In genomic region chr18:34223893-34224422, GRCh38 we compare ENCODE assay signal across 11 cellular contexts. TPM values are rescaled to one million over a fixed set of nuclear protein-coding genes. Genes with fewer than 3 reads are reported as not detected.
A peak's percentile ranks its signal among the peaks of the same experiment; 100 is the strongest.
DNase-seq lines count a peak whose midpoint lies in the region; FAIRE-seq and TF ChIP-seq lines count a peak whose summit lies in the region.
"Had no signal": no experiment of that assay in that cellular context is flagged by ENCODE, and none has a peak within 500 bp of the region (broad histone marks: within the 10 kb centered on the region; RNA-seq: fewer than 3 reads in every experiment).

No MANE protein-coding gene starts in this region.

- no peak for TF ChIP-seq CTCF in astrocyte of the cerebellum (IDR thresholded peaks at IDR 0.05; ENCODE audit: low read depth, low read length, missing control alignments)
- no peak for TF ChIP-seq CTCF in keratinocyte (optimal IDR thresholded peaks at IDR 0.05 in 1 of 3, IDR thresholded peaks at IDR 0.05 in 1 of 3, conservative IDR thresholded peaks at IDR 0.05 in 1 of 3; ENCODE audit: extremely low read depth in 1 of 3, insufficient read depth in 2 of 3, low read length in 3 of 3)
- no peak for TF ChIP-seq CTCF in suprapubic skin (IDR thresholded peaks at IDR 0.05)

- TF ChIP-seq EP300 in suprapubic skin (IDR thresholded peaks at IDR 0.05) = no peak

- FAIRE-seq in keratinocyte (lab: Jason Lieb, UNC) = no peak
- FAIRE-seq: K562 had no signal

- H4K20me1 ChIP-seq in keratinocyte (ENCODE audit: control insufficient read depth, extremely low read depth, insufficient read depth, low read length) = no peaks in the 10 kb centered on the region

- peak overlapping the region; percentile 56 for H3K4me3 ChIP-seq in astrocyte of the cerebellum (ENCODE audit: low read depth, low read length)
- peak overlapping the region in 1 of 3 experiments; percentile 27 for H3K4me3 ChIP-seq in keratinocyte (ENCODE audit: control insufficient read depth in 2 of 3, extremely low read depth in 1 of 3, insufficient read depth in 2 of 3, low read depth in 1 of 3, low read length in 3 of 3)
- peak overlapping the region; percentile 40 for H3K4me3 ChIP-seq in suprapubic skin
- H3K4me3 ChIP-seq: K562 had no signal

- H3K4me2 ChIP-seq in keratinocyte (ENCODE audit: control insufficient read depth, extremely low read depth, insufficient read depth, low read depth, low read length) = peak overlapping the region; percentile 48

- H3K9me3 ChIP-seq in keratinocyte (ENCODE audit: control insufficient read depth, low read depth, low read length) (no peaks in the 10 kb centered on the region), suprapubic skin (no peaks in the 10 kb centered on the region)
- H3K9me3 ChIP-seq: left lung had no signal

- TF ChIP-seq POLR2A in suprapubic skin (IDR thresholded peaks at IDR 0.05) = no peak

- H3K27ac ChIP-seq in keratinocyte (ENCODE audit: control insufficient read depth, insufficient read depth, low read length) (no peak overlapping the region), suprapubic skin (no peak overlapping the region)
- H3K27ac ChIP-seq: left lung had no signal

- in situ Hi-C loops in astrocyte of the cerebellum (cut with HindIII; ENCODE audit: low sequenced_read_pairs) = no loop called here

- H3K27me3 ChIP-seq in keratinocyte (ENCODE audit: control insufficient read depth, extremely low read depth, insufficient read depth, low read length) (peaks cover 37% of the 10 kb centered on the region), suprapubic skin (peaks cover 65% of the 10 kb centered on the region)

- H3K9ac ChIP-seq in keratinocyte (ENCODE audit: control insufficient read depth, extremely low read depth, insufficient read depth, low read length) = no peak overlapping the region

- peaks cover 3% of the 10 kb centered on the region for H3K4me1 ChIP-seq in keratinocyte (ENCODE audit: control insufficient read depth, extremely low read depth, insufficient read depth, low read length)
- H3K4me1 ChIP-seq in suprapubic skin = peaks cover 33% of the 10 kb centered on the region

- WGBS in suprapubic skin = 4% methylated on average over 11 of the region's 11 CpGs

- dilution Hi-C loops in keratinocyte (cut with MboI; ENCODE audit: extremely low pct_ligation_motif_present, low sequenced_read_pairs) = no loop called here

- no peaks in the 10 kb centered on the region for H3K9me1 ChIP-seq in keratinocyte (ENCODE audit: control insufficient read depth, extremely low read depth, insufficient read depth, low read length)

- H3K36me3 ChIP-seq in keratinocyte (ENCODE audit: control insufficient read depth in 2 of 2, extremely low read depth in 1 of 2, insufficient read depth in 2 of 2, low read length in 2 of 2) (no peaks in the 10 kb centered on the region), suprapubic skin (no peaks in the 10 kb centered on the region)
- H3K36me3 ChIP-seq: left lung had no signal

- DNase-seq in NCI-H2227 treated with DMSO at 0.1 percent for 48 hours (lab: John Stamatoyannopoulos, UW) (peak; percentile 45), NCI-H2227 (lab: John Stamatoyannopoulos, UW; ENCODE audit: unreplicated experiment) (no peak), astrocyte of the cerebellum (ENCODE audit: low read depth) (no peak), keratinocyte (ENCODE audit: low read depth, low spot score) (no peak), suprapubic skin (ENCODE audit: low spot score in 2 of 2) (no peak), ureter (ENCODE audit: low spot score) (no peak), NK-92 (lab: John Stamatoyannopoulos, UW; ENCODE audit: unreplicated experiment) (no peak), activated T-cell treated with anti-CD3 and anti-CD28 coated beads for 4 hours (no peak)
- DNase-seq: cortex of kidney had no signal

- no peaks in the 10 kb centered on the region for H3K79me2 ChIP-seq in keratinocyte (ENCODE audit: control insufficient read depth, insufficient read depth, low read length)

- H2AFZ ChIP-seq in keratinocyte (ENCODE audit: control insufficient read depth, low read length) = no peak overlapping the region

RNA-seq across cellular contexts. Expression of gene NOL4, which starts 0.8 kb away (rescaled TPM):
- not detected in 3 replicates for polyA plus RNA-seq in keratinocyte
- polyA plus RNA-seq in keratinocyte (2011; ENCODE audit: low read depth) = not detected
- 0.04 TPM in 1 of 2 replicates, not detected in the other for polyA plus RNA-seq in keratinocyte (2011; cell fraction: cytosol; rRNA removed)
- not detected in 2 replicates for polyA plus RNA-seq in keratinocyte (2011; cell fraction: nucleus; rRNA removed)
- not detected in 2 replicates for polyA plus RNA-seq in keratinocyte (2012; ENCODE audit: low replicate concordance)
- not detected in 3 replicates for polyA minus RNA-seq in keratinocyte
- not detected for polyA minus RNA-seq in keratinocyte (2011; cell fraction: cytosol; rRNA and poly(A)+ RNA removed)
- polyA minus RNA-seq in keratinocyte (2011; cell fraction: nucleus; rRNA and poly(A)+ RNA removed) = not detected in 2 replicates
- total RNA-seq in suprapubic skin (1 to 10 TPM in 1 of 4 donors, under 1 TPM in 1, not detected in 2; 0.23 to 1.1 TPM), ureter (10.5 TPM)
- total RNA-seq: K562, left lung had no signal
- polyA plus RNA-seq: K562 had no signal
